ENCODE assay signal across 11 cellular contexts in genomic region chr2:85933753-85934594, GRCh38. TPM values are rescaled to one million over a fixed set of nuclear protein-coding genes. Genes with fewer than 3 reads are reported as not detected.
DNase-seq lines count a peak whose midpoint lies in the region; ATAC-seq and TF ChIP-seq lines count a peak whose summit lies in the region.
"Had no signal": no experiment of that assay in that cellular context is flagged by ENCODE, and none has a peak within 500 bp of the region (broad histone marks: within the 10 kb centered on the region; RNA-seq: fewer than 3 reads in every experiment).

No MANE protein-coding gene starts in this region.

- no peak for TF ChIP-seq POLR2A in sigmoid colon (IDR thresholded peaks at IDR 0.05)

- no peak overlapping the region for H3K27ac ChIP-seq in sigmoid colon
- H3K27ac ChIP-seq: upper lobe of left lung had no signal

- no peaks in the 10 kb centered on the region for H3K36me3 ChIP-seq in sigmoid colon
- H3K36me3 ChIP-seq: upper lobe of left lung had no signal

- TF ChIP-seq CTCF in cardiac fibroblast (IDR thresholded peaks at IDR 0.05; ENCODE audit: low read depth, low read length) (no peak), sigmoid colon (IDR thresholded peaks at IDR 0.05) (no peak)

- no peaks in the 10 kb centered on the region for H3K27me3 ChIP-seq in sigmoid colon
- H3K27me3 ChIP-seq: upper lobe of left lung had no signal

- no peaks in the 10 kb centered on the region for H3K9me3 ChIP-seq in sigmoid colon
- H3K9me3 ChIP-seq: upper lobe of left lung had no signal

- H3K4me3 ChIP-seq in cardiac fibroblast (replicated peaks in 1 of 2; ENCODE audit: low read depth in 2 of 2, low read length in 2 of 2) (no peak overlapping the region), sigmoid colon (no peak overlapping the region)
- H3K4me3 ChIP-seq: upper lobe of left lung had no signal

- ATAC-seq in HG03135 (IDR thresholded peaks at IDR 0.05; ENCODE audit: unreplicated experiment): no peak
- no peak for ATAC-seq in HG03039 (IDR thresholded peaks at IDR 0.05; ENCODE audit: unreplicated experiment)

- peak; percentile 77 for DNase-seq in Daoy (ENCODE audit: low read depth)
- DNase-seq in M059J (ENCODE audit: low read depth): peak; percentile 84
- peak; percentile 92 to 93 for DNase-seq in cardiac fibroblast (ENCODE audit: low read depth in 2 of 2)
- peak; percentile 25 for DNase-seq in myocyte (ENCODE audit: low read depth)
- no peak for DNase-seq in NCI-H1436 treated with DMSO at 0.1 percent for 48 hours (lab: John Stamatoyannopoulos, UW)
- DNase-seq in sigmoid colon: no peak
- DNase-seq: GOT3, SHP77, upper lobe of left lung had no signal

- intact Hi-C loops in sigmoid colon (cut with DNase I): no loop called here

- no peak for TF ChIP-seq EP300 in sigmoid colon (IDR thresholded peaks at IDR 0.05)

- WGBS in sigmoid colon, 2 donors: 55 to 62% methylated on average over 7 of the region's 7 CpGs

- H3K4me1 ChIP-seq in sigmoid colon: peaks cover 0 to 7% (median 0%) of the 10 kb centered on the region in 4 donors

RNA-seq across cellular contexts. Expression of gene ST3GAL5, which starts 45.2 kb away (rescaled TPM):
- 24.5 and 31.9 TPM in 2 replicates for total RNA-seq in Daoy (2014; rRNA removed; shearing (Covaris generic))
- total RNA-seq in M059J (2014; rRNA removed; shearing (Covaris generic)): 21.2 and 30.7 TPM in 2 replicates
- 46.9 and 68.8 TPM in 2 replicates for total RNA-seq in myocyte
- polyA plus RNA-seq in myocyte (2012): 13.8 TPM
- total RNA-seq in sigmoid colon: 10 to 100 TPM; 16.1 to 24.2 (median 17.9) TPM
- polyA plus RNA-seq in sigmoid colon: 1 to 10 TPM; 2.8 to 9.7 (median 8.4) TPM

Comparison
In these comparisons a context has a peak if more than half of its experiments do, and no peak if none do; other contexts are left out.
1. DNase-seq: peak in Daoy (single experiment), M059J (single experiment), cardiac fibroblast (2 of 2) and myocyte (single experiment); none in NCI-H1436 treated with DMSO at 0.1 percent for 48 hours (single experiment) and sigmoid colon (single experiment).